Comparison of ENCODE assay signal across 8 cellular contexts in the genomic region with DNA sequence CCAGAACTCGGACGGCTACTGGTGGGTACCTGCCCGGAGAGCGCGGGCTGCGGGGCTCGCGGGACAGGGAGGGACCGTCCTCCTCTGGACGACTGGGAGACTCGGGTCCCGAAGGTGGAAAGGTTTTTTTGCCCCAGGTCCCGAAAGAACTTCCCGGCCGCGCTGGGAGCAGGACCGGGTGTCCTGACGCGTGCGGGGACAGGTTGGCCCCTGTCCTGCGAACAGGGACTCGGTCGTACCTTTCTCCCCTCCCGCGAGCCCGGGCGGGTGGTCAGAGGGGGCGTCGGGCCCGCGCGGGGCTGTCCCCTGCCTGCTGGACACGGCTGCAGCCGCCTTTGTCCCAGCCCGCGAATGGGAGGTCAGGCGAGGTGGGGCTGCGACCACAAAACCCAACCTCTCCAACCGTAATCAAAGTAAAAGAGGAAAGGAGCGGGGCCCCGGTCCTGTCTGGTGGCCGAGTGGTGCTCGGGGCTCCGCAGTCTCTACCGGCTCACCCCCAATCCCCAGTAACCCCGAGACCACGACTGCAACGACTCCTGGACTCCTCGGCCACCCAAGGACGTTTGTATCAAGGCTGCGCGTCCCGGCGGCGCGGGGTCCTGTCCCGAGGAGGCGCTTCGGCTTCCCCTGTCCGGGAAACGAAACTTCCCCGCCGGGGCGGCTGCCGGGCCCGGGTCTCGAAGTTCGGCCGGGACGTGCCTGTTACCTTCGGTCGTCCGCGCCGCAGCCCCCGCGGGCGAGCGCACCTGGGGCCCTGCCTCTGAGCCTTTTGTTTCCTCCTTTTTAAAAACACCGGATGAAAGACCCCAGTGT. TPM values are rescaled to one million over a fixed set of nuclear protein-coding genes. Genes with fewer than 3 reads are reported as not detected.
DNase-seq lines count a peak whose midpoint lies in the region; ATAC-seq, FAIRE-seq and TF ChIP-seq lines count a peak whose summit lies in the region.

No MANE protein-coding gene starts in this region.

- intact Hi-C loops in naive thymus-derived CD4-positive, alpha-beta T cell (cut with micrococcal nuclease), result loop anchor here in 1 of 2 donors (10.0 kb wide), 1 partner anchor 1537 kb away; a partner anchor contains a TSS

- H3K4me1 Mint-ChIP-seq in naive thymus-derived CD4-positive, alpha-beta T cell, result peaks cover 5 to 19% (median 9%) of the 10 kb centered on the region in 7 donors

- peaks cover 38% of the 10 kb centered on the region for H3K4me1 ChIP-seq in RWPE2 (ENCODE audit: insufficient read depth, poor library complexity, severe bottlenecking)
- H3K4me1 ChIP-seq in naive thymus-derived CD4-positive, alpha-beta T cell (ENCODE audit: control insufficient read depth in 2 of 2, insufficient read depth in 2 of 2, low read length in 2 of 2), result no peaks in the 10 kb centered on the region

- H3K4me3 ChIP-seq in RWPE2 (ENCODE audit: severe bottlenecking) (peak overlapping the region; percentile 73), epithelial cell of proximal tubule (ENCODE audit: low read depth, low read length) (peak overlapping the region; percentile 90)
- peak overlapping the region; percentile 41 for H3K4me3 ChIP-seq in naive thymus-derived CD4-positive, alpha-beta T cell (ENCODE audit: low read length)

- H3K27ac Mint-ChIP-seq in naive thymus-derived CD4-positive, alpha-beta T cell, result no peak overlapping the region

- peak overlapping the region; percentile 56 to 89 (median 78) for H3K4me3 Mint-ChIP-seq in naive thymus-derived CD4-positive, alpha-beta T cell

- peaks cover 42% of the 10 kb centered on the region for H3K36me3 ChIP-seq in RWPE2 (ENCODE audit: low read depth)
- no peaks in the 10 kb centered on the region for H3K36me3 ChIP-seq in naive thymus-derived CD4-positive, alpha-beta T cell (ENCODE audit: control insufficient read depth in 2 of 3, insufficient read depth in 3 of 3, low read length in 3 of 3)

- H3K9me3 Mint-ChIP-seq in naive thymus-derived CD4-positive, alpha-beta T cell, result peaks cover 0 to 2% (median 0%) of the 10 kb centered on the region in 11 donors

- DNase-seq in NOMO-1 treated with DMSO at 0.1 percent for 48 hours (lab: John Stamatoyannopoulos, UW; ENCODE audit: unreplicated experiment), result peak; percentile 23
- no peak for DNase-seq in NOMO-1 (lab: John Stamatoyannopoulos, UW; ENCODE audit: unreplicated experiment in 2 of 2)
- DNase-seq in RWPE2 (ENCODE audit: low spot score), result no peak
- no peak for DNase-seq in epithelial cell of proximal tubule (ENCODE audit: low read depth)
- peak in 5 of 9 donors; percentile 1 to 29 (median 9) for DNase-seq in naive thymus-derived CD4-positive, alpha-beta T cell
- no peak for DNase-seq in RCC 7860 (ENCODE audit: low spot score)

- H3K27me3 ChIP-seq in RWPE2 (ENCODE audit: insufficient read depth, poor library complexity, severe bottlenecking), result no peaks in the 10 kb centered on the region
- H3K27me3 ChIP-seq in naive thymus-derived CD4-positive, alpha-beta T cell (ENCODE audit: control insufficient read depth in 2 of 2, insufficient read depth in 2 of 2, low read length in 2 of 2), result peaks cover 10 to 27% of the 10 kb centered on the region in 2 donors

- FAIRE-seq in RCC 7860 (lab: Jason Lieb, UNC), result no peak

- ATAC-seq in RWPE2 (ENCODE audit: low read depth), result 0 out of 3 replicates have a peak, but pooled peaks have one; percentile 1
- peak; percentile 6 for ATAC-seq in naive thymus-derived CD4-positive, alpha-beta T cell
- ATAC-seq in GM19035 (IDR thresholded peaks at IDR 0.05; ENCODE audit: unreplicated experiment), result no peak
- no peak for ATAC-seq in GM18517 (IDR thresholded peaks at IDR 0.05; ENCODE audit: unreplicated experiment)

- H3K36me3 Mint-ChIP-seq in naive thymus-derived CD4-positive, alpha-beta T cell, result peaks cover 0 to 4% (median 0%) of the 10 kb centered on the region in 5 donors

- CTCF ChIA-PET in naive thymus-derived CD4-positive, alpha-beta T cell (lab: Charles Lee), result no interaction called here

- TF ChIP-seq CTCF in RWPE2 (IDR thresholded peaks at IDR 0.05; ENCODE audit: poor library complexity, severe bottlenecking) (no peak), epithelial cell of proximal tubule (conservative IDR thresholded peaks at IDR 0.05; ENCODE audit: low read depth, low read length) (no peak)

- H3K27me3 Mint-ChIP-seq in naive thymus-derived CD4-positive, alpha-beta T cell, result peaks cover 59 to 83% (median 75%) of the 10 kb centered on the region in 5 donors

- H3K9me3 ChIP-seq in RWPE2 (ENCODE audit: severe bottlenecking), result no peaks in the 10 kb centered on the region
- H3K9me3 ChIP-seq in naive thymus-derived CD4-positive, alpha-beta T cell (ENCODE audit: control insufficient read depth in 2 of 3, low read length in 3 of 3), result no peaks in the 10 kb centered on the region

- peak overlapping the region; percentile 92 for H3K27ac ChIP-seq in RWPE2 (ENCODE audit: poor library complexity, severe bottlenecking)
- H3K27ac ChIP-seq in naive thymus-derived CD4-positive, alpha-beta T cell (ENCODE audit: low read depth, low read length), result no peak overlapping the region

- POLR2A ChIA-PET in naive thymus-derived CD4-positive, alpha-beta T cell (lab: Charles Lee), result no interaction called here

RNA-seq across cellular contexts. Expression of a gene that starts 0.8 kb away (rescaled TPM):
- 47.4 and 80.1 TPM in 2 replicates for total RNA-seq in epithelial cell of proximal tubule
- under 1 TPM in 1 of 5 experiments, not detected in 4; 0.02 TPM for total RNA-seq in naive thymus-derived CD4-positive, alpha-beta T cell
- polyA plus RNA-seq in naive thymus-derived CD4-positive, alpha-beta T cell, result under 1 TPM in 1 of 2 donors, not detected in 1; 0.02 TPM

RNA-seq across cellular contexts. Expression of a gene that starts 47.7 kb away (rescaled TPM):
- 8.6 and 9.1 TPM in 2 replicates for total RNA-seq in epithelial cell of proximal tubule
- total RNA-seq in naive thymus-derived CD4-positive, alpha-beta T cell, result 10 to 100 TPM in 4 of 5 experiments, 1 to 10 TPM in 1; 8.6 to 30.4 (median 15.3) TPM
- 10 to 100 TPM; 10.7 to 11.4 TPM for polyA plus RNA-seq in naive thymus-derived CD4-positive, alpha-beta T cell

Comparison
In these comparisons a context has a peak if more than half of its experiments do, and no peak if none do; other contexts are left out.
1. DNase-seq: peak in NOMO-1 treated with DMSO at 0.1 percent for 48 hours (single experiment) and naive thymus-derived CD4-positive, alpha-beta T cell (5 of 9); none in NOMO-1 (0 of 2), RWPE2 (single experiment), epithelial cell of proximal tubule (single experiment) and RCC 7860 (single experiment).
2. ATAC-seq: peak in RWPE2 (single experiment) and naive thymus-derived CD4-positive, alpha-beta T cell (single experiment); none in GM19035 (single experiment) and GM18517 (single experiment).
3. RNA of a gene that starts 0.8 kb away (total RNA-seq): 47.4 to 80.1 TPM in epithelial cell of proximal tubule; 0.02 TPM in naive thymus-derived CD4-positive, alpha-beta T cell; every median in the first group is over 10 times any median in the second.
4. Peak in every context shown above with its lines, with median percentiles within 50 percentile points of each other: H3K4me3 ChIP-seq.